ENCODE assay signal across 17 cellular contexts in genomic region chr6:24664049-24664987, GRCh38. TPM values are rescaled to one million over a fixed set of nuclear protein-coding genes. Genes with fewer than 3 reads are reported as not detected.
A peak's percentile ranks its signal among the peaks of the same experiment; 100 is the strongest.
DNase-seq lines count a peak whose midpoint lies in the region; ATAC-seq and TF ChIP-seq lines count a peak whose summit lies in the region.
"Had no signal": no experiment of that assay in that cellular context is flagged by ENCODE, and none has a peak within 500 bp of the region (broad histone marks: within the 10 kb centered on the region; RNA-seq: fewer than 3 reads in every experiment).

No MANE protein-coding gene starts in this region.

- peak overlapping the region in 1 of 2 donors; percentile 96 for H3K27ac Mint-ChIP-seq in effector memory CD8-positive, alpha-beta T cell

- ATAC-seq in effector memory CD8-positive, alpha-beta T cell (replicated peaks) = no peak
- ATAC-seq in GM19463 (IDR thresholded peaks at IDR 0.05; ENCODE audit: unreplicated experiment) (no peak), Right ventricle myocardium inferior (no peak)
- ATAC-seq: foreskin keratinocyte, left lobe of liver had no signal

- no peak for TF ChIP-seq CTCF in OCI-LY7 (conservative IDR thresholded peaks at IDR 0.05; ENCODE audit: low read length)

- H2AFZ ChIP-seq in OCI-LY7 (ENCODE audit: low read length) (no peak overlapping the region), neuron (ENCODE audit: low read depth, low read length) (no peak overlapping the region)

- CTCF ChIA-PET in OCI-LY7 (lab: Charles Lee; ENCODE audit: unreplicated experiment) = interaction anchor here (1.1 kb wide), 1 partner anchor 18 kb away, joined by 3 read pairs; the partner anchor contains the start of gene KIAA0319

- H3K4me1 ChIP-seq in OCI-LY7 (ENCODE audit: insufficient read depth, low read length, poor library complexity, severe bottlenecking) = peaks cover 25% of the 10 kb centered on the region
- H3K4me1 ChIP-seq in neuron (ENCODE audit: insufficient read depth, low read length) = peaks cover 19% of the 10 kb centered on the region

- no peaks in the 10 kb centered on the region for H3K27me3 Mint-ChIP-seq in effector memory CD8-positive, alpha-beta T cell

- DNase-seq in NCI-H82 (lab: John Stamatoyannopoulos, UW) (peak; percentile 21), NCI-H82 treated with DMSO at 0.1 percent for 48 hours (lab: John Stamatoyannopoulos, UW; ENCODE audit: unreplicated experiment) (no peak), OCI-LY7 (ENCODE audit: low spot score) (no peak), NCI-H1105 treated with DMSO at 0.1 percent for 48 hours (lab: John Stamatoyannopoulos, UW) (no peak), Right ventricle myocardium inferior (ENCODE audit: missing footprints) (no peak)
- DNase-seq in effector memory CD8-positive, alpha-beta T cell = no peak
- DNase-seq: activated CD8-positive, alpha-beta memory T cell treated with anti-CD3 and anti-CD28 coated beads, Interleukin-2, amount 50 U/mL, for 48 hours; cerebellar nuclear complex; foreskin keratinocyte; NCI-H1436; NCI-H774; sigmoid colon had no signal

- H3K27ac ChIP-seq in OCI-LY7 (ENCODE audit: low read depth, low read length, poor library complexity, severe bottlenecking) = no peak overlapping the region
- H3K27ac ChIP-seq: 22Rv1, foreskin keratinocyte had no signal

- H3K27me3 ChIP-seq in neuron (ENCODE audit: insufficient read depth, low read length) = no peaks in the 10 kb centered on the region
- H3K27me3 ChIP-seq: foreskin keratinocyte, sigmoid colon had no signal

- H3K9me3 ChIP-seq in OCI-LY7 (ENCODE audit: low read length) (no peaks in the 10 kb centered on the region), neuron (ENCODE audit: low read length) (no peaks in the 10 kb centered on the region)
- H3K9me3 ChIP-seq: sigmoid colon had no signal

- H3K9me3 Mint-ChIP-seq in effector memory CD8-positive, alpha-beta T cell = no peaks in the 10 kb centered on the region

- H3K9me2 ChIP-seq in OCI-LY7 (ENCODE audit: insufficient read depth, low read length) = no peaks in the 10 kb centered on the region

- H3K4me1 Mint-ChIP-seq in effector memory CD8-positive, alpha-beta T cell (ENCODE audit: low read depth in 2 of 2) = peaks cover 39 to 64% of the 10 kb centered on the region in 2 donors

- H3K4me3 ChIP-seq in OCI-LY7 (ENCODE audit: low read depth, low read length, poor library complexity, severe bottlenecking) (peak overlapping the region; percentile 98), neuron (ENCODE audit: low read length) (peak overlapping the region; percentile 91)

- POLR2A ChIA-PET in OCI-LY7 (lab: Charles Lee) = interaction anchor here (0.5 to 2.6 kb wide), 9 partner anchors 12 to 407 kb away, joined by 3 to 17 read pairs (median 4); partner anchors contain the start of gene KIAA0319

- peaks cover 12% of the 10 kb centered on the region; the same call in 1 of the 2 replicates for H4K20me1 ChIP-seq in OCI-LY7 (ENCODE audit: insufficient read depth, low read length)

- H3K4me2 ChIP-seq in OCI-LY7 (ENCODE audit: low read length) = peak overlapping the region; percentile 89

- BruUV-seq in OCI-LY7 (replicated peaks; lab: Mats Ljungman, UMichigan) = no TSS peak

- H3K36me3 ChIP-seq in OCI-LY7 (ENCODE audit: insufficient read depth, low read length) (peaks cover 52% of the 10 kb centered on the region), neuron (ENCODE audit: insufficient read depth, low read length) (peaks cover 31% of the 10 kb centered on the region)

- peak overlapping the region; percentile 97 to 98 for H3K4me3 Mint-ChIP-seq in effector memory CD8-positive, alpha-beta T cell

- H3K79me2 ChIP-seq in OCI-LY7 (ENCODE audit: insufficient read depth, low read depth, low read length) = peaks cover 29% of the 10 kb centered on the region

- intact Hi-C loops in OCI-LY7 (cut with micrococcal nuclease; ENCODE audit: unreplicated experiment) (no loop called here), Right ventricle myocardium inferior (cut with DNase I) (no loop called here)

- H3K36me3 Mint-ChIP-seq in effector memory CD8-positive, alpha-beta T cell (ENCODE audit: insufficient read depth) = peaks cover 25% of the 10 kb centered on the region

RNA-seq across cellular contexts. Expression of gene TDP2, which starts 2.4 kb away (rescaled TPM):
- 22.5 and 27.2 TPM in 2 replicates for total RNA-seq in OCI-LY7 (2014; rRNA removed; shearing (Covaris generic))
- total RNA-seq in OCI-LY7 (2022) (39.4 and 39.6 TPM in 2 replicates), Right ventricle myocardium inferior (21.7 TPM)

RNA-seq across cellular contexts. Expression of gene ACOT13, which starts 2.6 kb away (rescaled TPM):
- total RNA-seq in OCI-LY7 (2014; rRNA removed; shearing (Covaris generic)) = 4.1 and 6.7 TPM in 2 replicates
- total RNA-seq in OCI-LY7 (2022) (16.4 and 19.0 TPM in 2 replicates), Right ventricle myocardium inferior (75.8 TPM)

RNA-seq across cellular contexts. Expression of gene KIAA0319, which starts 18.3 kb away (rescaled TPM):
- total RNA-seq in OCI-LY7 (2014; rRNA removed; shearing (Covaris generic)) = 0.46 and 0.50 TPM in 2 replicates
- 0.66 and 0.76 TPM in 2 replicates for total RNA-seq in OCI-LY7 (2022)
- total RNA-seq in Right ventricle myocardium inferior = not detected
- total RNA-seq: foreskin keratinocyte; left lobe of liver; T-helper 1 cell treated with Interleukin-12 subunit alpha and Interleukin-12 subunit beta and Interleukin-4 antibody, amounts not matched to agents 30 ng/mL and 1 ng/mL, for 36 hours had no signal

RNA-seq across cellular contexts. Expression of gene C6orf62, which starts 54.6 kb away (rescaled TPM):
- total RNA-seq in OCI-LY7 (2014; rRNA removed; shearing (Covaris generic)) = 36.6 and 42.3 TPM in 2 replicates
- 77.4 and 81.2 TPM in 2 replicates for total RNA-seq in OCI-LY7 (2022)
- 43.2 TPM for total RNA-seq in Right ventricle myocardium inferior
